7 cellular contexts compared by ENCODE assay signal in genomic region chr19:2235396-2236284, GRCh38. TPM values are rescaled to one million over a fixed set of nuclear protein-coding genes. Genes with fewer than 3 reads are reported as not detected.
DNase-seq lines count a peak whose midpoint lies in the region; ATAC-seq and TF ChIP-seq lines count a peak whose summit lies in the region.
"Had no signal": no experiment of that assay in that cellular context is flagged by ENCODE, and none has a peak within 500 bp of the region (broad histone marks: within the 10 kb centered on the region; RNA-seq: fewer than 3 reads in every experiment).

No MANE protein-coding gene starts in this region.

- H3K27me3 ChIP-seq in skeletal muscle satellite cell (ENCODE audit: control insufficient read depth, insufficient read depth, low read length) = no peaks in the 10 kb centered on the region

- H3K27me3 Mint-ChIP-seq in CD14-positive monocyte (ENCODE audit: low read depth in 3 of 3) = peaks cover 0 to 2% (median 1%) of the 10 kb centered on the region in 3 donors

- DNase-seq in CD14-positive monocyte (ENCODE audit: low spot score) (no peak), NCI-H2196 treated with DMSO at 0.1 percent for 48 hours (lab: John Stamatoyannopoulos, UW; ENCODE audit: unreplicated experiment) (peak; percentile 47), epithelial cell of esophagus (ENCODE audit: low read depth) (no peak), AG08395 (ENCODE audit: low spot score) (no peak)

- intact Hi-C loops in CD14-positive monocyte (cut with micrococcal nuclease) = loop anchor here (2.0 to 5.0 kb wide), 5 partner anchors 37 to 92 kb away; partner anchors contain the start of genes AP3D1 (in 2 of the 2), DOT1L (in 1 of the 2), LSM7 (in 1 of the 2) and SPPL2B (in 1 of the 2)

- H3K4me1 ChIP-seq in skeletal muscle satellite cell (ENCODE audit: control insufficient read depth, insufficient read depth, low read length) = peaks cover 51% of the 10 kb centered on the region

- no peak for TF ChIP-seq CTCF in CD14-positive monocyte (IDR thresholded peaks at IDR 0.05)
- no peak for TF ChIP-seq CTCF in epithelial cell of esophagus (IDR thresholded peaks at IDR 0.05; ENCODE audit: insufficient read depth, low read depth, low read length, missing control alignments)

- H3K4me3 ChIP-seq in epithelial cell of esophagus (ENCODE audit: low read length) (peak overlapping the region; percentile 81), skeletal muscle satellite cell (ENCODE audit: low read length) (peak overlapping the region; percentile 90)

- H3K9me3 ChIP-seq in skeletal muscle satellite cell (replicated peaks; ENCODE audit: low read length) = no peaks in the 10 kb centered on the region

- H3K4me3 Mint-ChIP-seq in CD14-positive monocyte = peak overlapping the region; percentile 87 to 94

- peaks cover 19 to 35% of the 10 kb centered on the region in 2 donors for H3K36me3 Mint-ChIP-seq in CD14-positive monocyte

- H3K4me1 Mint-ChIP-seq in CD14-positive monocyte = peaks cover 54% of the 10 kb centered on the region

- peaks cover 31% of the 10 kb centered on the region for H3K36me3 ChIP-seq in skeletal muscle satellite cell (ENCODE audit: insufficient read depth, low read length)

- peak; percentile 16 for ATAC-seq in GM21723 (IDR thresholded peaks at IDR 0.05; ENCODE audit: unreplicated experiment)

- H3K9me3 Mint-ChIP-seq in CD14-positive monocyte = no peaks in the 10 kb centered on the region

- peak overlapping the region; percentile 54 to 100 (median 99) for H3K27ac Mint-ChIP-seq in CD14-positive monocyte

- H3K4me2 ChIP-seq in skeletal muscle satellite cell (ENCODE audit: low read length) = peak overlapping the region; percentile 99

- peak overlapping the region; percentile 94 for H3K9ac ChIP-seq in skeletal muscle satellite cell (ENCODE audit: low read depth, low read length)

RNA-seq across cellular contexts. Expression of gene PLEKHJ1, which starts 0.5 kb away (rescaled TPM):
- 10 to 100 TPM; 62.1 to 69.0 TPM for polyA plus RNA-seq in CD14-positive monocyte
- total RNA-seq in skeletal muscle satellite cell (2012; rRNA removed) = 32.4 and 40.4 TPM in 2 replicates

RNA-seq across cellular contexts. Expression of gene SF3A2, which starts 1.0 kb away (rescaled TPM):
- 10 to 100 TPM in 1 of 2 donors, 1 to 10 TPM in 1; 8.0 to 11.6 TPM for polyA plus RNA-seq in CD14-positive monocyte
- 25.3 and 25.8 TPM in 2 replicates for total RNA-seq in skeletal muscle satellite cell (2012; rRNA removed)

RNA-seq across cellular contexts. Expression of gene AMH, which starts 13.5 kb away (rescaled TPM):
- not detected for polyA plus RNA-seq in CD14-positive monocyte
- total RNA-seq in skeletal muscle satellite cell (2012; rRNA removed) = 0.76 and 1.1 TPM in 2 replicates

RNA-seq across cellular contexts. Expression of gene JSRP1, which starts 20.6 kb away (rescaled TPM):
- under 1 TPM; 0.38 to 0.50 TPM for polyA plus RNA-seq in CD14-positive monocyte
- total RNA-seq in skeletal muscle satellite cell (2012; rRNA removed) = 2.3 and 9.4 TPM in 2 replicates
- total RNA-seq: NCI-H460 had no signal

RNA-seq across cellular contexts. Expression of gene PEAK3, which starts 46.3 kb away (rescaled TPM):
- 1 to 10 TPM; 2.9 to 6.3 TPM for polyA plus RNA-seq in CD14-positive monocyte
- total RNA-seq in skeletal muscle satellite cell (2012; rRNA removed) = not detected in 2 replicates
- total RNA-seq: NCI-H460 had no signal
